ENCODE assay signal across 8 cellular contexts in the genomic region with DNA sequence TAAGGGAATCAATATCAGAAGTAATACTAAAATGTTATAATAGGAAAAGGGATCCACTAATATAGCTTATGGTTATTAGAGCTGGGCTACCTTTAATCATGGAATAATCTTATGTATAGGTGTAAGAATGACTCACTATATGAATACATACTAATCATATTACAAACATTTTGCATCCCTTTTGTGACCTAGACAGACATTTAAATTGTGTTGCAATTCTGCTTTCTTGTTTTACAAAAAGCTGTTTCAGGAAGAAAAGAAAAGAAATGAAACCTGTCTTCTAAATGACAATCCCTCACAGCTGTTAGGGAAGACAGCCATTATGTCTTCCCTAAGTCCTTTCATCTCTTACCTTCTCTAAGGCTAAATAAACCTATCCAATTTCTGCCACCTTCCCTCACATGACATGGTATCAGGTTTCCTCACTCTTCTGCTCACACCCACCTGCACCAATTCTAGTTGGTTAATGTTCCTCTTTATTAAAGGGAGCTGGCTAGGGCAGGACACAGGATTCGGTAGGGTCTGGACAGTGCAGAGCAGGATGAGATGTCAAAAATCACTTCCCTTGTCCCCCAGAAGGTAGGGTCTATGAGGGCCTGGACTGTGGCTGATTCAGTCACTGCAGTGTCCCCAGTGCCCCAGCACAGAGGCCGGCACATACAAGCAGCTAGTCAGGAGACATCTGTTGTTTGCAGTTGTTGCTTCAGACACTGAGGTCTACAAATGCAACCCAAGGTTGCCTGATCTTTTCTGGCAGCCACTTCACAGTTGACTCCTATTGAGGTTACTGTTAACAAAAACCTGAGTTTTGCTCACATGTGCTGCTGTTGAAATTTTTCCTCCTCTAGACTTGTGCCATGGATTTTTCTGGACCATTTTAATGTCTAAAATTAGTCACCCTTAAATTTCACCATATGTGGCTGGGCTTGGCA.
DNase-seq lines count a peak whose midpoint lies in the region; ATAC-seq and TF ChIP-seq lines count a peak whose summit lies in the region.

No MANE protein-coding gene starts in this region.

- no peaks in the 10 kb centered on the region for H4K20me1 ChIP-seq in MM.1S (ENCODE audit: insufficient read depth, low read length)

- TF ChIP-seq CTCF in MM.1S (IDR thresholded peaks at IDR 0.05; ENCODE audit: low read length), result no peak

- H3K4me3 ChIP-seq in MM.1S (ENCODE audit: low read length), result no peak overlapping the region

- no peaks in the 10 kb centered on the region; the same call in 1 of the 2 replicates for H3K79me2 ChIP-seq in MM.1S (ENCODE audit: low read length)

- peak; percentile 13 for DNase-seq in CD1c-positive myeloid dendritic cell (ENCODE audit: extremely low spot score)
- no peak for DNase-seq in MM.1S
- peak; percentile 41 for DNase-seq in SW480 (ENCODE audit: low spot score)
- peak; percentile 82 for DNase-seq in left kidney (ENCODE audit: low read depth, low spot score)
- no peak for DNase-seq in NCI-H1930 (lab: John Stamatoyannopoulos, UW)

- ATAC-seq in GM18868 (IDR thresholded peaks at IDR 0.05; ENCODE audit: unreplicated experiment) (no peak), GM19452 (IDR thresholded peaks at IDR 0.05; ENCODE audit: unreplicated experiment) (no peak), HG03442 (IDR thresholded peaks at IDR 0.05; ENCODE audit: unreplicated experiment) (no peak)

- H3K9me3 ChIP-seq in MM.1S (replicated peaks; ENCODE audit: insufficient read depth, low read length), result no peaks in the 10 kb centered on the region

- peaks cover 12% of the 10 kb centered on the region; the same call in 1 of the 2 replicates for H3K4me1 ChIP-seq in MM.1S (ENCODE audit: low read length)

- no peaks in the 10 kb centered on the region for H3K9me2 ChIP-seq in MM.1S (replicated peaks; ENCODE audit: insufficient read depth, low read length)

- peak overlapping the region; percentile 11; the same call in 1 of the 2 replicates for H3K4me2 ChIP-seq in MM.1S (ENCODE audit: low read depth, low read length)

- H3K9ac ChIP-seq in MM.1S (ENCODE audit: low read length), result no peak overlapping the region

- H3K36me3 ChIP-seq in MM.1S (replicated peaks; ENCODE audit: insufficient read depth, low read length), result no peaks in the 10 kb centered on the region

- H3F3A ChIP-seq in MM.1S (ENCODE audit: insufficient read depth, low read length), result peaks cover 3% of the 10 kb centered on the region; the same call in 1 of the 2 replicates

- H3K27ac ChIP-seq in MM.1S (ENCODE audit: low read length), result peak overlapping the region; percentile 48; the same call in 1 of the 2 replicates

- H3K27me3 ChIP-seq in MM.1S (replicated peaks; ENCODE audit: insufficient read depth, low read length), result no peaks in the 10 kb centered on the region

- H2AFZ ChIP-seq in MM.1S (ENCODE audit: low read length), result no peak overlapping the region

Comparison
In these comparisons a context has a peak if more than half of its experiments do, and no peak if none do; other contexts are left out.
1. DNase-seq: peak in CD1c-positive myeloid dendritic cell (single experiment), SW480 (single experiment) and left kidney (single experiment); none in MM.1S (single experiment) and NCI-H1930 (0 of 2).